ENCODE assay signal across 2 cellular contexts in genomic region chr5:59757442-59757841, GRCh38.
TF ChIP-seq lines count a peak whose summit lies in the region.

No MANE protein-coding gene starts in this region.

TF ChIP-seq in SK-N-SH treated with all-trans-retinoic acid at 6 μM for 48 hours, 23 proteins besides CTCF, POLR2A, EP300 and RAD21:
- TF ChIP-seq, protein P1, sequence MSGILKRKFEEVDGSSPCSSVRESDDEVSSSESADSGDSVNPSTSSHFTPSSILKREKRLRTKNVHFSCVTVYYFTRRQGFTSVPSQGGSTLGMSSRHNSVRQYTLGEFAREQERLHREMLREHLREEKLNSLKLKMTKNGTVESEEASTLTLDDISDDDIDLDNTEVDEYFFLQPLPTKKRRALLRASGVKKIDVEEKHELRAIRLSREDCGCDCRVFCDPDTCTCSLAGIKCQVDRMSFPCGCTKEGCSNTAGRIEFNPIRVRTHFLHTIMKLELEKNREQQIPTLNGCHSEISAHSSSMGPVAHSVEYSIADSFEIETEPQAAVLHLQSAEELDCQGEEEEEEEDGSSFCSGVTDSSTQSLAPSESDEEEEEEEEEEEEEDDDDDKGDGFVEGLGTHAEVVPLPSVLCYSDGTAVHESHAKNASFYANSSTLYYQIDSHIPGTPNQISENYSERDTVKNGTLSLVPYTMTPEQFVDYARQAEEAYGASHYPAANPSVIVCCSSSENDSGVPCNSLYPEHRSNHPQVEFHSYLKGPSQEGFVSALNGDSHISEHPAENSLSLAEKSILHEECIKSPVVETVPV (CRISPR knock-in tag; IDR thresholded peaks at IDR 0.05): no peak
- TF ChIP-seq ZNF565 (CRISPR knock-in tag; conservative IDR thresholded peaks at IDR 0.05; ENCODE audit: low read depth): no peak
- TF ChIP-seq BACH2 (CRISPR knock-in tag; IDR thresholded peaks at IDR 0.05; ENCODE audit: borderline replicate concordance): no peak
- no peak for TF ChIP-seq GLIS3 (CRISPR knock-in tag; IDR thresholded peaks at IDR 0.05)
- TF ChIP-seq POU6F1 (CRISPR knock-in tag; IDR thresholded peaks at IDR 0.05; ENCODE audit: borderline replicate concordance, low read depth): no peak
- TF ChIP-seq OSR1 (CRISPR knock-in tag; IDR thresholded peaks at IDR 0.05): no peak
- TF ChIP-seq TCF4 (CRISPR knock-in tag; IDR thresholded peaks at IDR 0.05; ENCODE audit: borderline replicate concordance): no peak

TF ChIP-seq in SK-N-SH, 30 proteins besides CTCF, POLR2A, EP300 and RAD21 (continued from another document):
- TF ChIP-seq, protein P2, sequence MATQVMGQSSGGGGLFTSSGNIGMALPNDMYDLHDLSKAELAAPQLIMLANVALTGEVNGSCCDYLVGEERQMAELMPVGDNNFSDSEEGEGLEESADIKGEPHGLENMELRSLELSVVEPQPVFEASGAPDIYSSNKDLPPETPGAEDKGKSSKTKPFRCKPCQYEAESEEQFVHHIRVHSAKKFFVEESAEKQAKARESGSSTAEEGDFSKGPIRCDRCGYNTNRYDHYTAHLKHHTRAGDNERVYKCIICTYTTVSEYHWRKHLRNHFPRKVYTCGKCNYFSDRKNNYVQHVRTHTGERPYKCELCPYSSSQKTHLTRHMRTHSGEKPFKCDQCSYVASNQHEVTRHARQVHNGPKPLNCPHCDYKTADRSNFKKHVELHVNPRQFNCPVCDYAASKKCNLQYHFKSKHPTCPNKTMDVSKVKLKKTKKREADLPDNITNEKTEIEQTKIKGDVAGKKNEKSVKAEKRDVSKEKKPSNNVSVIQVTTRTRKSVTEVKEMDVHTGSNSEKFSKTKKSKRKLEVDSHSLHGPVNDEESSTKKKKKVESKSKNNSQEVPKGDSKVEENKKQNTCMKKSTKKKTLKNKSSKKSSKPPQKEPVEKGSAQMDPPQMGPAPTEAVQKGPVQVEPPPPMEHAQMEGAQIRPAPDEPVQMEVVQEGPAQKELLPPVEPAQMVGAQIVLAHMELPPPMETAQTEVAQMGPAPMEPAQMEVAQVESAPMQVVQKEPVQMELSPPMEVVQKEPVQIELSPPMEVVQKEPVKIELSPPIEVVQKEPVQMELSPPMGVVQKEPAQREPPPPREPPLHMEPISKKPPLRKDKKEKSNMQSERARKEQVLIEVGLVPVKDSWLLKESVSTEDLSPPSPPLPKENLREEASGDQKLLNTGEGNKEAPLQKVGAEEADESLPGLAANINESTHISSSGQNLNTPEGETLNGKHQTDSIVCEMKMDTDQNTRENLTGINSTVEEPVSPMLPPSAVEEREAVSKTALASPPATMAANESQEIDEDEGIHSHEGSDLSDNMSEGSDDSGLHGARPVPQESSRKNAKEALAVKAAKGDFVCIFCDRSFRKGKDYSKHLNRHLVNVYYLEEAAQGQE (IDR thresholded peaks at IDR 0.05; ENCODE audit: low read depth, low read length): no peak
- TF ChIP-seq NFIC (IDR thresholded peaks at IDR 0.05; ENCODE audit: borderline replicate concordance): no peak
- no peak for TF ChIP-seq SIN3A (IDR thresholded peaks at IDR 0.05; ENCODE audit: borderline replicate concordance, low read depth, low read length)
